Comparison of ENCODE assay signal across 18 cellular contexts in the genomic region with DNA sequence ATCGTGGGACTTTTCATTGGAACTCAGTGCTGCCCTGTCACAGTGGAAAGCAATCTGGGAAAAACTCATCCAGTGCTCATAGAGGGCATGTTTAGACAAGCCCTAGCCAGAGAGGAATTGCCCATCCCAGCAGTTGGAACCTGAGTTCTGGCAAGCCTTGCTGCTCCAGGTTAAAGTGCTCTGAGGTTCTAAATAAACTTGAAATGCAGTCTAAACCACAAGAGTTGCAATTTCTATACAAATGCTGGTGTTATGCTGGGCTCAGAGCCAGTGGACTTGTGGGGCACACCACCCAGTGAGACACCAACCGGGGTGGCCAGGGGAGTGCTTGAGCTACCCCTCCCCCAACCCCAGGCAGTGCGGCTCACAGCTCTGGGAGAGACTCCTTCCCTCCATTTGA.
"Had no signal": no experiment of that assay in that cellular context is flagged by ENCODE, and none has a peak within 500 bp of the region (broad histone marks: within the 10 kb centered on the region; RNA-seq: fewer than 3 reads in every experiment).

No MANE protein-coding gene starts in this region.

- H3K27ac ChIP-seq: body of pancreas, coronary artery, left lung, right atrium auricular region, transverse colon had no signal

- H3K9me3 Mint-ChIP-seq: central memory CD8-positive, alpha-beta T cell had no signal

- H3K27me3 ChIP-seq: body of pancreas, right atrium auricular region, transverse colon had no signal

- H3K4me3 Mint-ChIP-seq: activated B cell treated with CpG ODN at 0.5 μM for 24 hours; activated CD4-positive, alpha-beta T cell treated with anti-CD3 and anti-CD28 coated beads, Interleukin-2, amount 10 ng/mL, durations not matched to agents 24 days and 14 days; activated CD8-positive, alpha-beta T cell treated with anti-CD3 and anti-CD28 coated beads, Interleukin-2, amount 10 ng/mL, durations not matched to agents 7 days and 5 days; activated T-cell treated with anti-CD3 and anti-CD28 coated beads, Interleukin-2, amount 50 U/mL, for 72 hours; central memory CD8-positive, alpha-beta T cell; naive thymus-derived CD8-positive, alpha-beta T cell; T-helper 2 cell treated with Interferon-gamma antibody and Interleukin-4, amounts not matched to agents 5 μg/mL and 100 μg/mL, for 36 hours had no signal

- DNase-seq: activated B cell treated with CpG ODN at 0.5 μM for 24 hours; activated CD4-positive, alpha-beta T cell treated with anti-CD3 and anti-CD28 coated beads, Interleukin-2, amount 10 ng/mL, durations not matched to agents 24 days and 14 days; activated CD8-positive, alpha-beta memory T cell treated with anti-CD3 and anti-CD28 coated beads, Interleukin-2, amount 50 U/mL, for 4 hours; activated CD8-positive, alpha-beta T cell treated with anti-CD3 and anti-CD28 coated beads, Interleukin-2, amount 10 ng/mL, durations not matched to agents 7 days and 5 days; activated gamma-delta T cell; activated T-cell treated with anti-CD3 and anti-CD28 coated beads, Interleukin-2, amount 50 U/mL, for 72 hours; body of pancreas; effector CD4-positive, alpha-beta T cell; left lung; naive thymus-derived CD8-positive, alpha-beta T cell; stimulated activated CD4-positive, alpha-beta T cell treated with anti-CD3 and anti-CD28 coated beads, Interleukin-4, amount 100 ng/mL, for 24 hours; stimulated activated naive CD8-positive, alpha-beta T cell treated with anti-CD3 and anti-CD28 coated beads, Interleukin-15, Interleukin-2, amounts not matched to agents 100 U/mL and 50 U/mL, for 24 hours; transverse colon had no signal

- H3K36me3 ChIP-seq: left lung, right atrium auricular region, transverse colon had no signal

- ATAC-seq: activated CD8-positive, alpha-beta T cell treated with anti-CD3 and anti-CD28 coated beads, Interleukin-2, amount 10 ng/mL, durations not matched to agents 7 days and 5 days; activated naive CD4-positive, alpha-beta T cell treated with anti-CD3 and anti-CD28 coated beads, Interleukin-2, amount 50 U/mL, for 72 hours; activated T-cell treated with anti-CD3 and anti-CD28 coated beads, Interleukin-2, amount 50 U/mL, for 72 hours; body of pancreas; left lung; naive thymus-derived CD8-positive, alpha-beta T cell; stimulated activated naive CD8-positive, alpha-beta T cell treated with anti-CD3 and anti-CD28 coated beads, Interleukin-15, Interleukin-2, amounts not matched to agents 100 U/mL and 50 U/mL, for 24 hours had no signal

- H3K4me1 ChIP-seq: body of pancreas, left lung, right atrium auricular region, transverse colon had no signal

- H3K9me3 ChIP-seq: body of pancreas, left lung, right atrium auricular region, transverse colon had no signal

- H3K27me3 Mint-ChIP-seq: activated B cell treated with CpG ODN at 0.5 μM for 24 hours; activated CD4-positive, alpha-beta T cell treated with anti-CD3 and anti-CD28 coated beads, Interleukin-2, amount 10 ng/mL, durations not matched to agents 24 days and 14 days; central memory CD8-positive, alpha-beta T cell; naive thymus-derived CD8-positive, alpha-beta T cell had no signal

- H3K27ac Mint-ChIP-seq: activated B cell treated with CpG ODN at 0.5 μM for 24 hours; activated CD4-positive, alpha-beta T cell treated with anti-CD3 and anti-CD28 coated beads, Interleukin-2, amount 10 ng/mL, durations not matched to agents 24 days and 14 days; activated CD8-positive, alpha-beta T cell treated with anti-CD3 and anti-CD28 coated beads, Interleukin-2, amount 10 ng/mL, durations not matched to agents 7 days and 5 days; activated T-cell treated with anti-CD3 and anti-CD28 coated beads, Interleukin-2, amount 50 U/mL, for 72 hours; naive thymus-derived CD8-positive, alpha-beta T cell; T-helper 2 cell treated with Interferon-gamma antibody and Interleukin-4, amounts not matched to agents 5 μg/mL and 100 μg/mL, for 36 hours had no signal

- H3K4me3 ChIP-seq: body of pancreas, coronary artery, left lung, right atrium auricular region, transverse colon had no signal

- H3K4me1 Mint-ChIP-seq: activated CD4-positive, alpha-beta T cell treated with anti-CD3 and anti-CD28 coated beads, Interleukin-2, amount 10 ng/mL, durations not matched to agents 24 days and 14 days; central memory CD8-positive, alpha-beta T cell had no signal
